8 cellular contexts compared by ENCODE assay signal in genomic region chr2:23380562-23381065, GRCh38. TPM values are rescaled to one million over a fixed set of nuclear protein-coding genes. Genes with fewer than 3 reads are reported as not detected.
A peak's percentile ranks its signal among the peaks of the same experiment; 100 is the strongest.
DNase-seq lines count a peak whose midpoint lies in the region; ATAC-seq and TF ChIP-seq lines count a peak whose summit lies in the region.

No MANE protein-coding gene starts in this region.

- H3K9me3 ChIP-seq in lung (ENCODE audit: control insufficient read depth in 2 of 2, insufficient read depth in 1 of 2, low read length in 1 of 2): no peaks in the 10 kb centered on the region

- H3K27me3 Mint-ChIP-seq in activated T-helper 2 cell treated with anti-CD3 and anti-CD28 coated beads, Interferon-gamma antibody, Interleukin-2, Interleukin-4, amounts not matched to agents 10 μg/mL and 5 μg/mL and 100 μg/mL, durations not matched to agents 14 hours and 24 hours and 36 hours (ENCODE audit: low read depth): peaks cover 53% of the 10 kb centered on the region

- peaks cover 0 to 2% of the 10 kb centered on the region in 2 donors for H3K4me1 ChIP-seq in lung (ENCODE audit: control insufficient read depth in 2 of 2, insufficient read depth in 2 of 2, low read length in 2 of 2)

- H3K4me3 ChIP-seq in lung: no peak overlapping the region

- no peak for TF ChIP-seq POLR2A in erythroblast (IDR thresholded peaks at IDR 0.05; ENCODE audit: low read length)

- H3K36me3 ChIP-seq in lung (ENCODE audit: control insufficient read depth in 2 of 2, insufficient read depth in 2 of 2, low read length in 2 of 2): no peaks in the 10 kb centered on the region

- ATAC-seq in GM19372 (IDR thresholded peaks at IDR 0.05; ENCODE audit: low read depth, unreplicated experiment): peak; percentile 29
- ATAC-seq in HG03520 (IDR thresholded peaks at IDR 0.05; ENCODE audit: unreplicated experiment): peak; percentile 32
- peak; percentile 28 for ATAC-seq in lung (ENCODE audit: insufficient read depth, low FRiP score)

- no peaks in the 10 kb centered on the region for H3K9me3 Mint-ChIP-seq in activated T-helper 2 cell treated with anti-CD3 and anti-CD28 coated beads, Interferon-gamma antibody, Interleukin-2, Interleukin-4, amounts not matched to agents 10 μg/mL and 5 μg/mL and 100 μg/mL, durations not matched to agents 14 hours and 24 hours and 36 hours

- H3K27ac Mint-ChIP-seq in activated T-helper 2 cell treated with anti-CD3 and anti-CD28 coated beads, Interferon-gamma antibody, Interleukin-2, Interleukin-4, amounts not matched to agents 10 μg/mL and 5 μg/mL and 100 μg/mL, durations not matched to agents 14 hours and 24 hours and 36 hours: no peak overlapping the region

- no peak for TF ChIP-seq CTCF in lung (IDR thresholded peaks at IDR 0.05; ENCODE audit: control extremely low read depth, extremely low read depth)

- H3K27ac ChIP-seq in lung (ENCODE audit: low read depth in 1 of 2, low read length in 1 of 2): peak overlapping the region in 1 of 2 donors; percentile 83

- intact Hi-C loops in activated T-helper 2 cell treated with anti-CD3 and anti-CD28 coated beads, Interferon-gamma antibody, Interleukin-2, Interleukin-4, amounts not matched to agents 10 μg/mL and 5 μg/mL and 100 μg/mL, durations not matched to agents 14 hours and 24 hours and 36 hours (cut with micrococcal nuclease): no loop called here

- H3K27me3 ChIP-seq in lung (ENCODE audit: control insufficient read depth, insufficient read depth): no peaks in the 10 kb centered on the region

- DNase-seq in ACHN: peak; percentile 89
- DNase-seq in activated CD4-positive, alpha-beta T cell treated with anti-CD3 and anti-CD28 coated beads, Interleukin-2, amount 50 U/mL, for 4 hours: peak; percentile 31 to 49
- DNase-seq in lung (ENCODE audit: low spot score): peak; percentile 45
- DNase-seq in erythroblast (lab: John Stamatoyannopoulos, UW): no peak
- no peak for DNase-seq in activated T-helper 2 cell treated with anti-CD3 and anti-CD28 coated beads, Interferon-gamma antibody, Interleukin-2, Interleukin-4, amounts not matched to agents 10 μg/mL and 5 μg/mL and 100 μg/mL, durations not matched to agents 14 hours and 24 hours and 36 hours (ENCODE audit: low spot score)
- no peak for DNase-seq in KG1 (lab: John Stamatoyannopoulos, UW)

- in situ Hi-C loops in ACHN (cut with HindIII; ENCODE audit: low pct_ligation_motif_present, low pct_unique_long_range_greater_than_20kb, low sequenced_read_pairs): no loop called here

- no peaks in the 10 kb centered on the region for H3K36me3 Mint-ChIP-seq in activated T-helper 2 cell treated with anti-CD3 and anti-CD28 coated beads, Interferon-gamma antibody, Interleukin-2, Interleukin-4, amounts not matched to agents 10 μg/mL and 5 μg/mL and 100 μg/mL, durations not matched to agents 14 hours and 24 hours and 36 hours (ENCODE audit: low read depth)

- no peak overlapping the region for H3K4me3 Mint-ChIP-seq in activated T-helper 2 cell treated with anti-CD3 and anti-CD28 coated beads, Interferon-gamma antibody, Interleukin-2, Interleukin-4, amounts not matched to agents 10 μg/mL and 5 μg/mL and 100 μg/mL, durations not matched to agents 14 hours and 24 hours and 36 hours (ENCODE audit: low read depth)

- 17 to 21% methylated on average over 4 of the region's 4 CpGs for WGBS in lung, 2 donors

- H3K4me1 Mint-ChIP-seq in activated T-helper 2 cell treated with anti-CD3 and anti-CD28 coated beads, Interferon-gamma antibody, Interleukin-2, Interleukin-4, amounts not matched to agents 10 μg/mL and 5 μg/mL and 100 μg/mL, durations not matched to agents 14 hours and 24 hours and 36 hours (ENCODE audit: low read depth): peaks cover 15% of the 10 kb centered on the region

RNA-seq across cellular contexts. Expression of gene KLHL29, which starts 4.4 kb away (rescaled TPM):
- total RNA-seq in lung: 10 to 100 TPM in 1 of 2 donors, 1 to 10 TPM in 1; 2.7 to 16.2 TPM
- polyA plus RNA-seq in lung: 1 to 10 TPM; 3.1 to 3.8 TPM
- 3.0 and 3.4 TPM in 2 replicates for total RNA-seq in activated T-helper 2 cell treated with anti-CD3 and anti-CD28 coated beads, Interferon-gamma antibody, Interleukin-2, Interleukin-4, amounts not matched to agents 10 μg/mL and 5 μg/mL and 100 μg/mL, durations not matched to agents 14 hours and 24 hours and 36 hours

Comparison
In these comparisons a context has a peak if more than half of its experiments do, and no peak if none do; other contexts are left out.
1. DNase-seq: peak in ACHN (single experiment), activated CD4-positive, alpha-beta T cell treated with anti-CD3 and anti-CD28 coated beads, Interleukin-2, amount 50 U/mL, for 4 hours (2 of 2) and lung (single experiment); none in erythroblast (0 of 2), activated T-helper 2 cell treated with anti-CD3 and anti-CD28 coated beads, Interferon-gamma antibody, Interleukin-2, Interleukin-4, amounts not matched to agents 10 μg/mL and 5 μg/mL and 100 μg/mL, durations not matched to agents 14 hours and 24 hours and 36 hours (single experiment) and KG1 (single experiment).
2. Peak in every context shown above with its lines, with median percentiles within 50 percentile points of each other: ATAC-seq.